Comparison of ENCODE assay signal across 25 cellular contexts in the genomic region with DNA sequence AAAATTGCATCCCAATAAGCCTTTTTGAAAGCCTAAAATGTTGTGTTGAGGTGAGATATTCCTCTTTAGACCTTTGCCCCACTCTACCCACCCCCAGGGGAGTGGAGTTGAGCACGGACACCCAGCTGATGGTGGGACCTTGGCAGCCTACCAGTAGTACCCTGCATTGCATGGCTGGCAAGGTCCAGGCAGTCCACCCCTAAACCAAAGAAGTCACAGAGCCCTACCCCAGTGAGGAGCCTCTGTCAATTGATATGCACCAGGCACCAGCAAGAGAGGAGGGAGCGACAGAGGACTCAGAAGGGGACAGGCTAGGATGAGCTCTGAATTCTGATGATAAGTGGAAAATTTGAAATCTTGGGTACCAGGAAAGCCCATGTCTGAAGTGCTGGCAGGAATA. TPM values are rescaled to one million over a fixed set of nuclear protein-coding genes. Genes with fewer than 3 reads are reported as not detected.
"Had no signal": no experiment of that assay in that cellular context is flagged by ENCODE, and none has a peak within 500 bp of the region (broad histone marks: within the 10 kb centered on the region; RNA-seq: fewer than 3 reads in every experiment).

No MANE protein-coding gene starts in this region.

- H3K27ac Mint-ChIP-seq: IgD-negative memory B cell had no signal

- H3K27me3 ChIP-seq: SJSA1 had no signal

- H3K4me1 ChIP-seq: SJSA1 had no signal

- H3K27me3 Mint-ChIP-seq: IgD-negative memory B cell had no signal

- H3K9me3 ChIP-seq: SJSA1 had no signal

- H3K27ac ChIP-seq: HL-60, KMS-11, SJSA1, SK-N-MC had no signal

- H3K4me3 ChIP-seq: K562, SJSA1, SK-N-MC had no signal

- H3K4me1 Mint-ChIP-seq: IgD-negative memory B cell had no signal

- ATAC-seq: K562 had no signal

- DNase-seq: Kasumi-1, MV-4-11, NCI-H1048, NCI-H1105, NCI-H1417, NCI-H1436 treated with DMSO at 0.1 percent for 48 hours, NCI-H1694, NCI-H187 treated with DMSO at 0.1 percent for 48 hours, NCI-H2029 treated with DMSO at 0.1 percent for 48 hours, NCI-H2171 treated with DMSO at 0.1 percent for 48 hours, NCI-H2227 treated with DMSO at 0.1 percent for 48 hours, NCI-H524, NCI-H526 treated with DMSO at 0.1 percent for 48 hours, NCI-H748 treated with DMSO at 0.1 percent for 48 hours, Right ventricle myocardium superior, RPMI8226, SIG-M5 had no signal

- H3K36me3 ChIP-seq: SJSA1 had no signal

- H3K4me3 Mint-ChIP-seq: IgD-negative memory B cell had no signal

RNA-seq across cellular contexts. Expression of a gene that starts 38.6 kb away (rescaled TPM):
- total RNA-seq: M059J, NCI-H460, SJSA1 had no signal
